Comparison of ENCODE assay signal across 25 cellular contexts in genomic region chr2:212644195-212644837, GRCh38.
DNase-seq lines count a peak whose midpoint lies in the region; ATAC-seq and TF ChIP-seq lines count a peak whose summit lies in the region.
"Had no signal": no experiment of that assay in that cellular context is flagged by ENCODE, and none has a peak within 500 bp of the region (broad histone marks: within the 10 kb centered on the region; RNA-seq: fewer than 3 reads in every experiment).

No MANE protein-coding gene starts in this region.

- H3K4me3 ChIP-seq in SK-N-MC (no peak overlapping the region), endodermal cell (ENCODE audit: low read length) (no peak overlapping the region), neuronal stem cell (ENCODE audit: low read length in 2 of 2) (no peak overlapping the region)
- H3K4me3 ChIP-seq: GM23248, K562 had no signal

- no peak overlapping the region for H2BK5ac ChIP-seq in neuronal stem cell (ENCODE audit: low read length)

- DNase-seq in natural killer cell treated with Interleukin-12 subunit alpha and Interleukin-12 subunit beta and Interleukin-15 and Interleukin-18, amount 100 ng/mL, for 72 hours (ENCODE audit: low spot score): no peak
- no peak for DNase-seq in natural killer cell
- peak; percentile 51 for DNase-seq in SK-N-MC (ENCODE audit: low read depth, low spot score)
- DNase-seq in endodermal cell: peak; percentile 62
- no peak for DNase-seq in neuronal stem cell (ENCODE audit: low spot score)
- DNase-seq in hippocampal formation (lab: John Stamatoyannopoulos, UW): no peak
- DNase-seq: 8988T; C1 segment of cervical spinal cord; CD4-positive, CD25-positive, alpha-beta regulatory T cell; CD8-positive, alpha-beta memory T cell; COR-L47; DMS 273 treated with DMSO at 0.1 percent for 48 hours; DMS53; DND-41; EL; GM23248; H7; HFFc6; IMR-90 had no signal

- H3K4me1 ChIP-seq in endodermal cell (ENCODE audit: control insufficient read depth, insufficient read depth, low read length): peaks cover 7% of the 10 kb centered on the region
- peaks cover 7 to 26% of the 10 kb centered on the region in 2 donors for H3K4me1 ChIP-seq in neuronal stem cell (ENCODE audit: control insufficient read depth in 2 of 2, insufficient read depth in 1 of 2, low read depth in 1 of 2, low read length in 2 of 2)

- TF ChIP-seq CTCF in natural killer cell (IDR thresholded peaks at IDR 0.05) (no peak), endodermal cell (conservative IDR thresholded peaks at IDR 0.05) (no peak)

- H3K14ac ChIP-seq in neuronal stem cell (ENCODE audit: low read length): peak overlapping the region; percentile 56

- no peak overlapping the region for H3K23ac ChIP-seq in neuronal stem cell (ENCODE audit: low read depth, low read length, poor library complexity)

- peak overlapping the region; percentile 75 for H3K27ac ChIP-seq in SK-N-MC
- no peak overlapping the region for H3K27ac ChIP-seq in endodermal cell (ENCODE audit: low read depth, low read length)
- no peak overlapping the region for H3K27ac ChIP-seq in neuronal stem cell (replicated peaks; ENCODE audit: low read length)
- H3K27ac ChIP-seq: GM23248, HL-60 had no signal

- no peak overlapping the region for H3K27ac Mint-ChIP-seq in natural killer cell treated with Interleukin-12 subunit alpha and Interleukin-12 subunit beta and Interleukin-15 and Interleukin-18, amount 100 ng/mL, for 72 hours
- H3K27ac Mint-ChIP-seq in natural killer cell (no peak overlapping the region), endodermal cell (peak overlapping the region; percentile 30)
- H3K27ac Mint-ChIP-seq: B cell; CD4-positive, CD25-positive, alpha-beta regulatory T cell; CD8-positive, alpha-beta memory T cell; HFFc6 had no signal

- no peaks in the 10 kb centered on the region for H3K27me3 ChIP-seq in endodermal cell (ENCODE audit: control insufficient read depth, insufficient read depth, low read length, poor library complexity, severe bottlenecking)
- no peaks in the 10 kb centered on the region for H3K27me3 ChIP-seq in neuronal stem cell (ENCODE audit: control insufficient read depth in 3 of 3, insufficient read depth in 3 of 3, low read depth in 1 of 3, low read length in 3 of 3)

- H3K36me3 ChIP-seq in SK-N-MC (ENCODE audit: insufficient read depth, low read length): no peaks in the 10 kb centered on the region
- no peaks in the 10 kb centered on the region for H3K36me3 ChIP-seq in endodermal cell (ENCODE audit: control insufficient read depth, insufficient read depth, low read length)
- no peaks in the 10 kb centered on the region for H3K36me3 ChIP-seq in neuronal stem cell (replicated peaks in 1 of 2; ENCODE audit: control insufficient read depth in 2 of 2, insufficient read depth in 2 of 2, low read length in 2 of 2)

- no peak overlapping the region for H3K4me2 ChIP-seq in neuronal stem cell (ENCODE audit: insufficient read depth, low read length, poor library complexity, severe bottlenecking)

- H4K8ac ChIP-seq in neuronal stem cell (ENCODE audit: low read depth, low read length): peak overlapping the region; percentile 50

- no peak overlapping the region for H4K91ac ChIP-seq in neuronal stem cell (ENCODE audit: low read depth, low read length, poor library complexity)

- peaks cover 20 to 45% of the 10 kb centered on the region in 2 donors for H3K27me3 Mint-ChIP-seq in natural killer cell treated with Interleukin-12 subunit alpha and Interleukin-12 subunit beta and Interleukin-15 and Interleukin-18, amount 100 ng/mL, for 72 hours
- peaks cover 31 to 63% of the 10 kb centered on the region in 2 donors for H3K27me3 Mint-ChIP-seq in natural killer cell (ENCODE audit: low read depth in 2 of 2)
- H3K27me3 Mint-ChIP-seq in endodermal cell (ENCODE audit: insufficient read depth): peaks cover 4% of the 10 kb centered on the region

- ATAC-seq in natural killer cell treated with Interleukin-12 subunit alpha and Interleukin-12 subunit beta and Interleukin-15 and Interleukin-18, amount 100 ng/mL, for 72 hours: peak; percentile 24 to 36
- ATAC-seq in natural killer cell (no peak), GM21529 (IDR thresholded peaks at IDR 0.05; ENCODE audit: unreplicated experiment) (no peak), HG03139 (IDR thresholded peaks at IDR 0.05; ENCODE audit: unreplicated experiment) (no peak)
- ATAC-seq: HCT116, K562 had no signal

- no peaks in the 10 kb centered on the region for H3K4me1 Mint-ChIP-seq in natural killer cell treated with Interleukin-12 subunit alpha and Interleukin-12 subunit beta and Interleukin-15 and Interleukin-18, amount 100 ng/mL, for 72 hours (ENCODE audit: low read depth in 2 of 2)
- H3K4me1 Mint-ChIP-seq in natural killer cell (no peaks in the 10 kb centered on the region), endodermal cell (peaks cover 8% of the 10 kb centered on the region)
- H3K4me1 Mint-ChIP-seq: B cell; CD4-positive, CD25-positive, alpha-beta regulatory T cell; CD8-positive, alpha-beta memory T cell had no signal

- no peaks in the 10 kb centered on the region for H3K9me3 ChIP-seq in SK-N-MC (ENCODE audit: low read depth, low read length)
- no peaks in the 10 kb centered on the region for H3K9me3 ChIP-seq in endodermal cell (ENCODE audit: control insufficient read depth, low read length)
- peaks cover 0 to 4% of the 10 kb centered on the region in 2 donors for H3K9me3 ChIP-seq in neuronal stem cell (replicated peaks in 1 of 2; ENCODE audit: control insufficient read depth in 2 of 2, insufficient read depth in 1 of 2, low read depth in 1 of 2, low read length in 2 of 2)

- no peaks in the 10 kb centered on the region for H3K79me1 ChIP-seq in neuronal stem cell (ENCODE audit: low read depth, low read length)

- intact Hi-C loops in natural killer cell (cut with micrococcal nuclease): no loop called here

- 89 to 100% methylated on average over 1 to 3 of the region's 3 CpGs for WGBS in endodermal cell (ENCODE audit: insufficient coverage in 1 of 2, insufficient read length in 1 of 2), 2 experiments
- WGBS in neuronal stem cell (ENCODE audit: extremely low coverage in 2 of 2, insufficient read length in 2 of 2, insufficient replicate concordance in 1 of 2), 2 donors: no CpG with 5 or more reads among the region's 3 CpGs

- no peaks in the 10 kb centered on the region for H3K9me3 Mint-ChIP-seq in natural killer cell treated with Interleukin-12 subunit alpha and Interleukin-12 subunit beta and Interleukin-15 and Interleukin-18, amount 100 ng/mL, for 72 hours
- no peaks in the 10 kb centered on the region for H3K9me3 Mint-ChIP-seq in natural killer cell
- H3K9me3 Mint-ChIP-seq in endodermal cell: no peaks in the 10 kb centered on the region
- H3K9me3 Mint-ChIP-seq: HFFc6 had no signal

- peak overlapping the region; percentile 81 for H2BK15ac ChIP-seq in neuronal stem cell (ENCODE audit: low read length)

- no peak overlapping the region for H3K9ac ChIP-seq in SK-N-MC (ENCODE audit: insufficient read length)
- H3K9ac ChIP-seq in endodermal cell (ENCODE audit: extremely low read depth, low read length, poor library complexity, severe bottlenecking): no peak overlapping the region
- H3K9ac ChIP-seq in neuronal stem cell (ENCODE audit: low read depth, low read length, poor library complexity): no peak overlapping the region
- H3K9ac ChIP-seq: GM23248 had no signal

- H2BK12ac ChIP-seq in neuronal stem cell (ENCODE audit: low read length): no peak overlapping the region

- peak overlapping the region; percentile 60 for H2AFZ ChIP-seq in neuronal stem cell (ENCODE audit: low read length)
- H2AFZ ChIP-seq: GM23248 had no signal

- peak overlapping the region; percentile 83 for H3K18ac ChIP-seq in neuronal stem cell (ENCODE audit: low read length)

- H3K4me3 Mint-ChIP-seq in natural killer cell treated with Interleukin-12 subunit alpha and Interleukin-12 subunit beta and Interleukin-15 and Interleukin-18, amount 100 ng/mL, for 72 hours: no peak overlapping the region
- no peak overlapping the region for H3K4me3 Mint-ChIP-seq in natural killer cell
- H3K4me3 Mint-ChIP-seq in endodermal cell: no peak overlapping the region
- H3K4me3 Mint-ChIP-seq: B cell; CD4-positive, CD25-positive, alpha-beta regulatory T cell; CD8-positive, alpha-beta memory T cell; HFFc6 had no signal

- no peaks in the 10 kb centered on the region for H3K36me3 Mint-ChIP-seq in natural killer cell treated with Interleukin-12 subunit alpha and Interleukin-12 subunit beta and Interleukin-15 and Interleukin-18, amount 100 ng/mL, for 72 hours
- no peaks in the 10 kb centered on the region for H3K36me3 Mint-ChIP-seq in natural killer cell
- H3K36me3 Mint-ChIP-seq in endodermal cell (ENCODE audit: low read depth): no peaks in the 10 kb centered on the region
- H3K36me3 Mint-ChIP-seq: CD4-positive, CD25-positive, alpha-beta regulatory T cell had no signal

- no peak overlapping the region for H2AK5ac ChIP-seq in neuronal stem cell (ENCODE audit: low read depth, low read length)

- no peak overlapping the region for H2BK120ac ChIP-seq in neuronal stem cell (ENCODE audit: low read depth, low read length)

- H3K4ac ChIP-seq in neuronal stem cell (ENCODE audit: low read length): no peak overlapping the region

Comparison
In these comparisons a context has a peak if more than half of its experiments do, and no peak if none do; other contexts are left out.
1. ATAC-seq: peak in natural killer cell treated with Interleukin-12 subunit alpha and Interleukin-12 subunit beta and Interleukin-15 and Interleukin-18, amount 100 ng/mL, for 72 hours (2 of 2); none in natural killer cell (0 of 3), GM21529 (single experiment) and HG03139 (single experiment).
2. DNase-seq: peak in SK-N-MC (single experiment) and endodermal cell (single experiment); none in natural killer cell treated with Interleukin-12 subunit alpha and Interleukin-12 subunit beta and Interleukin-15 and Interleukin-18, amount 100 ng/mL, for 72 hours (single experiment), natural killer cell (single experiment), neuronal stem cell (single experiment) and hippocampal formation (0 of 2).